In genomic region chr15:45454825-45455224, GRCh38 we compare ENCODE assay signal across 8 cellular contexts.
DNase-seq lines count a peak whose midpoint lies in the region; ATAC-seq and TF ChIP-seq lines count a peak whose summit lies in the region.

No MANE protein-coding gene starts in this region.

- peak; percentile 15 for DNase-seq in NCI-H2029 (lab: John Stamatoyannopoulos, UW)
- DNase-seq in NCI-H2029 treated with DMSO at 0.1 percent for 48 hours (lab: John Stamatoyannopoulos, UW): no peak
- DNase-seq in SJSA1 (ENCODE audit: low read depth in 1 of 2, low spot score in 2 of 2): peak; percentile 89 to 90
- DNase-seq in activated naive CD4-positive, alpha-beta T cell treated with anti-CD3 and anti-CD28 coated beads, Interleukin-2, amount 50 U/mL, for 72 hours (ENCODE audit: low spot score in 2 of 2): peak; percentile 55 to 84
- peak; percentile 86 for DNase-seq in islet precursor cell
- DNase-seq in stimulated activated CD8-positive, alpha-beta memory T cell treated with anti-CD3 and anti-CD28 coated beads, Interleukin-12 subunit alpha, Interleukin-12 subunit beta, amount 100 ng/mL, for 1 hour (ENCODE audit: low read depth): peak; percentile 58
- DNase-seq in HEK293T (ENCODE audit: extremely low spot score): no peak

- peaks cover 37% of the 10 kb centered on the region for H3K4me1 ChIP-seq in SJSA1 (replicated peaks)

- no peaks in the 10 kb centered on the region for H3K9me3 ChIP-seq in SJSA1 (replicated peaks)

- H3K4me3 ChIP-seq in SJSA1: no peak overlapping the region

- H3K36me3 ChIP-seq in SJSA1: no peaks in the 10 kb centered on the region

- H3K9me3 Mint-ChIP-seq in activated naive CD4-positive, alpha-beta T cell treated with anti-CD3 and anti-CD28 coated beads, Interleukin-2, amount 50 U/mL, for 72 hours: peaks cover 0 to 4% of the 10 kb centered on the region in 2 donors

- POLR2A ChIA-PET in HEK293T (lab: Yijun Ruan, JAX): interaction anchor here (1.1 kb wide), 1 partner anchor 53 kb away, joined by 3 read pairs; a partner anchor contains a TSS

- H3K27ac Mint-ChIP-seq in activated naive CD4-positive, alpha-beta T cell treated with anti-CD3 and anti-CD28 coated beads, Interleukin-2, amount 50 U/mL, for 72 hours: peak overlapping the region; percentile 82 to 88

- CTCF ChIA-PET in HEK293T (lab: Yijun Ruan, JAX): no interaction called here

- no peaks in the 10 kb centered on the region for H3K27me3 ChIP-seq in SJSA1 (replicated peaks)

- ATAC-seq in HG03060 (IDR thresholded peaks at IDR 0.05; ENCODE audit: low read depth, unreplicated experiment): peak; percentile 34
- ATAC-seq in activated naive CD4-positive, alpha-beta T cell treated with anti-CD3 and anti-CD28 coated beads, Interleukin-2, amount 50 U/mL, for 72 hours: peak; percentile 60 to 69

- peak overlapping the region; percentile 89 for H3K27ac ChIP-seq in SJSA1

- H3K36me3 Mint-ChIP-seq in activated naive CD4-positive, alpha-beta T cell treated with anti-CD3 and anti-CD28 coated beads, Interleukin-2, amount 50 U/mL, for 72 hours: peaks cover 0 to 11% of the 10 kb centered on the region in 2 donors

TF ChIP-seq in HEK293T, 16 proteins besides CTCF, POLR2A, EP300 and RAD21:
- TF ChIP-seq SUZ12 (IDR thresholded peaks at IDR 0.05) (no peak), CTBP1 (IDR thresholded peaks at IDR 0.05; ENCODE audit: borderline replicate concordance) (no peak), LEF1 (IDR thresholded peaks at IDR 0.05; ENCODE audit: borderline replicate concordance) (no peak), BHLHE40 (IDR thresholded peaks at IDR 0.05; ENCODE audit: borderline replicate concordance) (no peak), SP1 (IDR thresholded peaks at IDR 0.05) (no peak), FOXM1 (IDR thresholded peaks at IDR 0.05; ENCODE audit: borderline replicate concordance) (no peak), ARNT (IDR thresholded peaks at IDR 0.05) (no peak), FOXA1 (IDR thresholded peaks at IDR 0.05) (no peak), FOXK2 (IDR thresholded peaks at IDR 0.05) (no peak), L3MBTL2 (conservative IDR thresholded peaks at IDR 0.05) (no peak), ELF4 (IDR thresholded peaks at IDR 0.05) (no peak), TARDBP (IDR thresholded peaks at IDR 0.05) (no peak), PKNOX1 (IDR thresholded peaks at IDR 0.05) (no peak), ZNF384 (IDR thresholded peaks at IDR 0.05) (no peak), HDGF (IDR thresholded peaks at IDR 0.05; ENCODE audit: borderline replicate concordance) (no peak)

Comparison
In these comparisons a context has a peak if more than half of its experiments do, and no peak if none do; other contexts are left out.
1. DNase-seq: peak in NCI-H2029 (single experiment), SJSA1 (2 of 2), activated naive CD4-positive, alpha-beta T cell treated with anti-CD3 and anti-CD28 coated beads, Interleukin-2, amount 50 U/mL, for 72 hours (2 of 2), islet precursor cell (single experiment) and stimulated activated CD8-positive, alpha-beta memory T cell treated with anti-CD3 and anti-CD28 coated beads, Interleukin-12 subunit alpha, Interleukin-12 subunit beta, amount 100 ng/mL, for 1 hour (single experiment); none in NCI-H2029 treated with DMSO at 0.1 percent for 48 hours (single experiment) and HEK293T (single experiment).